10 cellular contexts compared by ENCODE assay signal in genomic region chr2:98769784-98770183, GRCh38. TPM values are rescaled to one million over a fixed set of nuclear protein-coding genes. Genes with fewer than 3 reads are reported as not detected.
DNase-seq lines count a peak whose midpoint lies in the region; TF ChIP-seq lines count a peak whose summit lies in the region.
"Had no signal": no experiment of that assay in that cellular context is flagged by ENCODE, and none has a peak within 500 bp of the region (broad histone marks: within the 10 kb centered on the region; RNA-seq: fewer than 3 reads in every experiment).

No MANE protein-coding gene starts in this region.

- peaks cover 3% of the 10 kb centered on the region for H3K36me3 Mint-ChIP-seq in activated naive CD4-positive, alpha-beta T cell treated with anti-CD3 and anti-CD28 coated beads for 36 hours (ENCODE audit: low read depth)
- H3K36me3 Mint-ChIP-seq: IgD-negative memory B cell had no signal

- H3K27ac Mint-ChIP-seq in activated naive CD4-positive, alpha-beta T cell treated with anti-CD3 and anti-CD28 coated beads for 36 hours: peak overlapping the region; percentile 93

- H3K79me2 ChIP-seq in parathyroid adenoma: no peaks in the 10 kb centered on the region

- H3K4me1 Mint-ChIP-seq in activated naive CD4-positive, alpha-beta T cell treated with anti-CD3 and anti-CD28 coated beads for 36 hours (ENCODE audit: low read depth): peaks cover 82% of the 10 kb centered on the region

- 51 to 60% methylated on average over 14 of the region's 14 CpGs for WGBS in lower leg skin, 2 donors

- TF ChIP-seq CTCF in parathyroid adenoma (IDR thresholded peaks at IDR 0.05) (no peak), lower leg skin (IDR thresholded peaks at IDR 0.05) (no peak)

- TF ChIP-seq POLR2A in lower leg skin (IDR thresholded peaks at IDR 0.05): no peak

- no peaks in the 10 kb centered on the region for H3K27me3 Mint-ChIP-seq in activated naive CD4-positive, alpha-beta T cell treated with anti-CD3 and anti-CD28 coated beads for 36 hours (ENCODE audit: low read depth)

- H2AFZ ChIP-seq in parathyroid adenoma: peak overlapping the region; percentile 79

- H3K27ac ChIP-seq in parathyroid adenoma: peak overlapping the region; percentile 56
- H3K27ac ChIP-seq: gastroesophageal sphincter, psoas muscle had no signal

- intact Hi-C loops in activated naive CD4-positive, alpha-beta T cell treated with anti-CD3 and anti-CD28 coated beads for 36 hours (cut with micrococcal nuclease): loop anchor here (1.0 to 5.0 kb wide), 7 partner anchors 67 to 322 kb away; partner anchors contain the start of genes COA5 and UNC50
- intact Hi-C loops in lower leg skin (cut with DNase I; ENCODE audit: low total_unique reads): no loop called here

- H3K4me1 ChIP-seq in parathyroid adenoma: peaks cover 23% of the 10 kb centered on the region
- H3K4me1 ChIP-seq: gastroesophageal sphincter, psoas muscle had no signal

- H3K9me3 Mint-ChIP-seq in activated naive CD4-positive, alpha-beta T cell treated with anti-CD3 and anti-CD28 coated beads for 36 hours: no peaks in the 10 kb centered on the region
- H3K9me3 Mint-ChIP-seq: IgD-negative memory B cell had no signal

- no peak overlapping the region for H3K4me3 ChIP-seq in parathyroid adenoma (ENCODE audit: low read depth, low read length)
- no peak overlapping the region for H3K4me3 ChIP-seq in lower leg skin (ENCODE audit: low read depth, poor library complexity, severe bottlenecking)
- H3K4me3 ChIP-seq: gastroesophageal sphincter, psoas muscle had no signal

- peak; percentile 36 for DNase-seq in HT-29 (ENCODE audit: low spot score)
- peak; percentile 84 for DNase-seq in NCI-H510A (lab: John Stamatoyannopoulos, UW)
- DNase-seq in activated naive CD4-positive, alpha-beta T cell treated with anti-CD3 and anti-CD28 coated beads for 36 hours: peak; percentile 55
- no peak for DNase-seq in lower leg skin (ENCODE audit: low spot score in 2 of 2)
- no peak for DNase-seq in NOMO-1 treated with DMSO at 0.1 percent for 48 hours (lab: John Stamatoyannopoulos, UW; ENCODE audit: unreplicated experiment)
- DNase-seq in medulla oblongata (ENCODE audit: extremely low spot score): no peak
- DNase-seq: psoas muscle had no signal

- H3K9ac ChIP-seq in parathyroid adenoma: no peak overlapping the region

- CTCF ChIA-PET in activated naive CD4-positive, alpha-beta T cell treated with anti-CD3 and anti-CD28 coated beads for 36 hours (lab: Charles Lee): interaction anchor here (0.9 to 1.1 kb wide), 2 partner anchors 26 to 39 kb away, joined by 3 read pairs; no protein-coding TSS in a partner anchor

- H3K36me3 ChIP-seq in parathyroid adenoma (ENCODE audit: control insufficient read depth, insufficient read depth, low read length): no peaks in the 10 kb centered on the region
- H3K36me3 ChIP-seq: gastroesophageal sphincter had no signal

- H3K27me3 ChIP-seq in parathyroid adenoma (ENCODE audit: control insufficient read depth, insufficient read depth, low read length): no peaks in the 10 kb centered on the region

- H3K9me3 ChIP-seq in parathyroid adenoma (ENCODE audit: control insufficient read depth, low read length): no peaks in the 10 kb centered on the region
- H3K9me3 ChIP-seq: gastroesophageal sphincter, psoas muscle had no signal

- H3K4me3 Mint-ChIP-seq in activated naive CD4-positive, alpha-beta T cell treated with anti-CD3 and anti-CD28 coated beads for 36 hours: peak overlapping the region; percentile 92

- H3K4me2 ChIP-seq in parathyroid adenoma (ENCODE audit: low read length): peak overlapping the region; percentile 61

RNA-seq across cellular contexts. Expression of gene MGAT4A, which starts 38.9 kb away (rescaled TPM):
- total RNA-seq in HT-29 (2014; rRNA removed; shearing (Covaris generic)): 0.91 and 3.1 TPM in 2 replicates
- 10 to 100 TPM; 85.5 to 87.5 TPM for total RNA-seq in activated naive CD4-positive, alpha-beta T cell treated with anti-CD3 and anti-CD28 coated beads for 36 hours
- total RNA-seq in lower leg skin: 10 to 100 TPM in 3 of 4 donors, 1 to 10 TPM in 1; 7.3 to 24.9 (median 14.2) TPM

Comparison
In these comparisons a context has a peak if more than half of its experiments do, and no peak if none do; other contexts are left out.
1. DNase-seq: peak in HT-29 (single experiment), NCI-H510A (single experiment) and activated naive CD4-positive, alpha-beta T cell treated with anti-CD3 and anti-CD28 coated beads for 36 hours (single experiment); none in lower leg skin (0 of 2), NOMO-1 treated with DMSO at 0.1 percent for 48 hours (single experiment) and medulla oblongata (single experiment).